ENCODE assay signal across 7 cellular contexts in genomic region chr22:43996170-43996980, GRCh38. TPM values are rescaled to one million over a fixed set of nuclear protein-coding genes. Genes with fewer than 3 reads are reported as not detected.
DNase-seq lines count a peak whose midpoint lies in the region; ATAC-seq and TF ChIP-seq lines count a peak whose summit lies in the region.

No MANE protein-coding gene starts in this region.

- peaks cover 0 to 37% (median 9%) of the 10 kb centered on the region in 12 donors for H3K4me1 ChIP-seq in heart left ventricle

- peak overlapping the region in 7 of 12 donors; percentile 18 to 74 (median 44) for H3K27ac ChIP-seq in heart left ventricle

- H3K9me3 ChIP-seq in heart left ventricle, result no peaks in the 10 kb centered on the region

- no peak for TF ChIP-seq POLR2A in heart left ventricle (IDR thresholded peaks at IDR 0.05)

- WGBS in heart left ventricle, 4 donors, result 82 to 89% (median 84%) methylated on average over 40 to 45 of the region's 45 CpGs

- H3K27me3 ChIP-seq in heart left ventricle, result no peaks in the 10 kb centered on the region

- H3K36me3 ChIP-seq in heart left ventricle, result peaks cover 0 to 73% (median 52%) of the 10 kb centered on the region in 9 donors

- intact Hi-C loops in heart left ventricle (cut with DNase I), result loop anchor here in 2 of 10 donors (5.0 to 10.0 kb wide), 3 partner anchors 86 to 328 kb away; no protein-coding TSS in a partner anchor

- ATAC-seq in HG02798 (IDR thresholded peaks at IDR 0.05; ENCODE audit: poor library complexity, unreplicated experiment) (peak; percentile 84), heart left ventricle (peak in 2 of 4 donors; percentile 16 to 44), GM19328 (IDR thresholded peaks at IDR 0.05; ENCODE audit: unreplicated experiment) (no peak)

- peak; percentile 43 to 50 (median 48) for DNase-seq in activated CD8-positive, alpha-beta memory T cell treated with anti-CD3 and anti-CD28 coated beads for 48 hours (ENCODE audit: low read depth in 2 of 3, low spot score in 2 of 3)
- peak; percentile 58 to 88 (median 70) for DNase-seq in heart left ventricle
- peak; percentile 66 to 71 for DNase-seq in stimulated activated CD4-positive, alpha-beta T cell treated with anti-CD3 and anti-CD28 coated beads, Interleukin-4, amount 100 ng/mL, for 4 hours
- no peak for DNase-seq in NK-92 (lab: John Stamatoyannopoulos, UW; ENCODE audit: unreplicated experiment)
- DNase-seq in pons (ENCODE audit: low spot score), result no peak

- TF ChIP-seq CTCF in heart left ventricle (IDR thresholded peaks at IDR 0.05), result no peak

- peak overlapping the region in 10 of 12 donors; percentile 1 to 49 (median 33) for H3K4me3 ChIP-seq in heart left ventricle

RNA-seq across cellular contexts. Expression of gene PARVB, which starts 27.7 kb away (rescaled TPM):
- total RNA-seq in heart left ventricle, result 100 to 1,000 TPM in 5 of 9 donors, 10 to 100 TPM in 4; 73.8 to 172 (median 116) TPM
- polyA plus RNA-seq in heart left ventricle, result 10 to 100 TPM; 54.9 to 63.5 TPM

RNA-seq across cellular contexts. Expression of gene SAMM50, which starts 41.1 kb away (rescaled TPM):
- 10 to 100 TPM; 53.2 to 74.8 (median 68.5) TPM for total RNA-seq in heart left ventricle
- 10 to 100 TPM; 32.5 to 54.7 TPM for polyA plus RNA-seq in heart left ventricle

Comparison
In these comparisons a context has a peak if more than half of its experiments do, and no peak if none do; other contexts are left out.
1. DNase-seq: peak in activated CD8-positive, alpha-beta memory T cell treated with anti-CD3 and anti-CD28 coated beads for 48 hours (3 of 3), heart left ventricle (5 of 5) and stimulated activated CD4-positive, alpha-beta T cell treated with anti-CD3 and anti-CD28 coated beads, Interleukin-4, amount 100 ng/mL, for 4 hours (2 of 2); none in NK-92 (single experiment) and pons (single experiment).